Comparison of ENCODE assay signal across 8 cellular contexts in genomic region chr1:9293512-9294439, GRCh38. TPM values are rescaled to one million over a fixed set of nuclear protein-coding genes. Genes with fewer than 3 reads are reported as not detected.
DNase-seq lines count a peak whose midpoint lies in the region; ATAC-seq lines count a peak whose summit lies in the region.

No MANE protein-coding gene starts in this region.

- peaks cover 40% of the 10 kb centered on the region for H3K27me3 ChIP-seq in iPS-20b (ENCODE audit: insufficient read depth, low read length)

- ATAC-seq in GM19467 (IDR thresholded peaks at IDR 0.05; ENCODE audit: unreplicated experiment), result no peak

- peak overlapping the region; percentile 56 for H3K4me3 ChIP-seq in iPS-20b (ENCODE audit: low read length)

- DNase-seq in NCI-H1092 treated with DMSO at 0.1 percent for 48 hours (lab: John Stamatoyannopoulos, UW) (peak; percentile 29), NCI-H1092 (lab: John Stamatoyannopoulos, UW) (no peak), OCI-M1 (lab: John Stamatoyannopoulos, UW) (peak; percentile 21), NCI-H774 (lab: John Stamatoyannopoulos, UW) (no peak)
- peak; percentile 24 to 27 for DNase-seq in stimulated activated CD4-positive, alpha-beta T cell treated with anti-CD3 and anti-CD28 coated beads, Interleukin-4, amount 100 ng/mL, for 4 hours

- 3 to 10% (median 4%) methylated on average over 27 to 45 of the region's 45 CpGs for WGBS in adipose tissue, 3 donors

- H3K9ac ChIP-seq in iPS-20b (ENCODE audit: low read depth, low read length), result no peak overlapping the region

- peak overlapping the region; percentile 62 for H3K27ac ChIP-seq in adipose tissue (ENCODE audit: low read depth, low read length)
- no peak overlapping the region for H3K27ac ChIP-seq in iPS-20b (ENCODE audit: low read length)

- no peaks in the 10 kb centered on the region for H3K4me1 ChIP-seq in iPS-20b (ENCODE audit: insufficient read depth, low read length)

- H3K36me3 ChIP-seq in iPS-20b (ENCODE audit: insufficient read depth, low read depth, low read length), result no peaks in the 10 kb centered on the region

- no peaks in the 10 kb centered on the region for H3K9me3 ChIP-seq in iPS-20b (ENCODE audit: insufficient read depth, low read depth, low read length)

RNA-seq across cellular contexts. Expression of gene SPSB1, which starts 1.1 kb away (rescaled TPM):
- polyA plus RNA-seq in adipose tissue, result 100 to 1,000 TPM in 1 of 3 donors, 10 to 100 TPM in 2; 15.8 to 153 (median 39.6) TPM

RNA-seq across cellular contexts. Expression of gene H6PD, which starts 59.2 kb away (rescaled TPM):
- 10 to 100 TPM; 12.5 to 28.0 (median 19.3) TPM for polyA plus RNA-seq in adipose tissue

Comparison
In these comparisons a context has a peak if more than half of its experiments do, and no peak if none do; other contexts are left out.
1. DNase-seq: peak in NCI-H1092 treated with DMSO at 0.1 percent for 48 hours (single experiment), OCI-M1 (single experiment) and stimulated activated CD4-positive, alpha-beta T cell treated with anti-CD3 and anti-CD28 coated beads, Interleukin-4, amount 100 ng/mL, for 4 hours (2 of 2); none in NCI-H1092 (single experiment) and NCI-H774 (single experiment).